8 cellular contexts compared by ENCODE assay signal in the genomic region with DNA sequence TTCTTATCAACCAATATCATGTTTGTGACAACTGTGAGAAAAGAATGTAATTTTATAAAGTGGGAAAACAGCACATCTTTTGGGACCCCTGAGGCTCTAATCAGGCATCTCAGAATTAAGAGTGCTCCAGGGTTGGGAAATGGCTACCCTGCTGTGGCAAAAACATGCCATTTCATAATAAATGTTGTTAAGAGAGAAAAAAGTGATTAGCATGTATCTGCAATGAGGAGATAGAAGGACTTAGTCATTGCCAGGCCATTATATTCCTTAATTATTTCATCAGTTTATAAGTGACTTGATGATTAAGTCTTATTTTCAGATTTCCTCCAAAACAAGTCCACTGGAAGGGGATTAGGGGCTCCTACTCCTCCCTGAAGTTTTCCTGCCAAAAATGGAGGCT. TPM values are rescaled to one million over a fixed set of nuclear protein-coding genes. Genes with fewer than 3 reads are reported as not detected.
DNase-seq lines count a peak whose midpoint lies in the region; ATAC-seq, FAIRE-seq and TF ChIP-seq lines count a peak whose summit lies in the region.
"Not testable (repeated sequence)": the region's sequence is repeated elsewhere in the genome, so short reads cannot be mapped to it uniquely, and the experiment has no call there.

No MANE protein-coding gene starts in this region.

- H2BK5ac ChIP-seq in H9 (ENCODE audit: insufficient read length, low read length): not testable (repeated sequence)

- H3K18ac ChIP-seq in H9 (ENCODE audit: insufficient read length, low read depth, low read length): not testable (repeated sequence)

- H4K8ac ChIP-seq in H9 (replicated peaks; ENCODE audit: insufficient read length, low read depth, low read length): not testable (repeated sequence)

- intact Hi-C loops in OCI-LY7 (cut with micrococcal nuclease; ENCODE audit: unreplicated experiment) (loop anchor here (5.0 kb wide), 2 partner anchors 242 to 327 kb away; no protein-coding TSS in a partner anchor), colonic mucosa (cut with DNase I) (loop anchor here (10.0 kb wide), 1 partner anchor 54 kb away; no protein-coding TSS in a partner anchor), heart right ventricle (cut with DNase I) (loop anchor here in 1 of 10 donors (5.0 kb wide), 1 partner anchor 327 kb away; no protein-coding TSS in a partner anchor)

- H3K79me1 ChIP-seq in H9 (ENCODE audit: insufficient read depth, low read depth, low read length, poor library complexity, severe bottlenecking): not testable (repeated sequence)

- not testable (repeated sequence) for H2BK15ac ChIP-seq in H9 (ENCODE audit: low read depth, low read length)

- H3K4me1 ChIP-seq in ACC112 (ENCODE audit: control insufficient read depth, insufficient read depth, low read length, unreplicated experiment) (peaks cover 19% of the 10 kb centered on the region), OCI-LY7 (ENCODE audit: insufficient read depth, low read length, poor library complexity, severe bottlenecking) (peaks cover 49% of the 10 kb centered on the region), heart right ventricle (peaks cover 2 to 65% (median 49%) of the 10 kb centered on the region in 9 donors)
- not testable (repeated sequence) for H3K4me1 ChIP-seq in H9 (ENCODE audit: insufficient read depth, low read length); colonic mucosa; small intestine (ENCODE audit: control insufficient read depth in 2 of 2, insufficient read depth in 1 of 2, low read depth in 1 of 2, low read length in 1 of 2)

- not testable (repeated sequence) for H3K4ac ChIP-seq in H9 (ENCODE audit: low read depth, low read length)

- peak overlapping the region; percentile 35 to 100 (median 99) for H3K27ac Mint-ChIP-seq in H9
- H3K27ac Mint-ChIP-seq in activated T-cell treated with anti-CD3 and anti-CD28 coated beads, Interleukin-2, amount 50 U/mL, for 72 hours: peak overlapping the region; percentile 96

- POLR2A ChIA-PET in OCI-LY7 (lab: Charles Lee): interaction anchor here (0.6 to 1.7 kb wide), 6 partner anchors 275 to 349 kb away, joined by 3 to 5 read pairs (median 4); no protein-coding TSS in a partner anchor

- H3K79me2 ChIP-seq in ACC112 (ENCODE audit: control insufficient read depth, insufficient read depth, low read length, unreplicated experiment) (peaks cover 71% of the 10 kb centered on the region), H9 (ENCODE audit: insufficient read depth, low read length) (peaks cover 31% of the 10 kb centered on the region; the same call in 1 of the 2 replicates), OCI-LY7 (ENCODE audit: insufficient read depth, low read depth, low read length) (peaks cover 80% of the 10 kb centered on the region)

- peaks cover 51 to 56% of the 10 kb centered on the region in 2 experiments for H3K4me1 Mint-ChIP-seq in H9
- peaks cover 58% of the 10 kb centered on the region for H3K4me1 Mint-ChIP-seq in activated T-cell treated with anti-CD3 and anti-CD28 coated beads, Interleukin-2, amount 50 U/mL, for 72 hours (ENCODE audit: low read depth)

- peak overlapping the region; percentile 90 for H3K27ac ChIP-seq in ACC112 (ENCODE audit: low read depth, low read length)
- not testable (repeated sequence) for H3K27ac ChIP-seq in H9 (ENCODE audit: insufficient read length, low read depth, low read length)
- peak overlapping the region; percentile 95 for H3K27ac ChIP-seq in OCI-LY7 (ENCODE audit: low read depth, low read length, poor library complexity, severe bottlenecking)
- H3K27ac ChIP-seq in colonic mucosa: peak overlapping the region; percentile 92
- H3K27ac ChIP-seq in heart right ventricle: peak overlapping the region; percentile 37 to 100 (median 99)
- H3K27ac ChIP-seq in small intestine (ENCODE audit: low read depth in 1 of 2, low read length in 1 of 2): peak overlapping the region; percentile 64 to 82

- H3K9me3 ChIP-seq in H9 (ENCODE audit: control insufficient read depth, low read depth, low read length); OCI-LY7 (ENCODE audit: low read length); colonic mucosa; heart right ventricle; small intestine (ENCODE audit: control insufficient read depth, low read depth): not testable (repeated sequence)

- H3K27me3 Mint-ChIP-seq in H9 (ENCODE audit: low read depth); activated T-cell treated with anti-CD3 and anti-CD28 coated beads, Interleukin-2, amount 50 U/mL, for 72 hours (ENCODE audit: low read depth): not testable (repeated sequence)

- not testable (repeated sequence) for H3K14ac ChIP-seq in H9 (ENCODE audit: insufficient read depth, low read length)

- not testable (repeated sequence) for TF ChIP-seq CTCF in H9 (conservative IDR thresholded peaks at IDR 0.05); OCI-LY7 (conservative IDR thresholded peaks at IDR 0.05; ENCODE audit: low read length); colonic mucosa (IDR thresholded peaks at IDR 0.05); heart right ventricle (IDR thresholded peaks at IDR 0.05)

- not testable (repeated sequence) for H3T11ph ChIP-seq in H9 (ENCODE audit: low read length)

- not testable (repeated sequence) for H3K9me3 Mint-ChIP-seq in H9; activated T-cell treated with anti-CD3 and anti-CD28 coated beads, Interleukin-2, amount 50 U/mL, for 72 hours

- not testable (repeated sequence) for H2AK5ac ChIP-seq in H9 (ENCODE audit: insufficient read length, low read length)

- not testable (repeated sequence) for H3K27me3 ChIP-seq in ACC112 (ENCODE audit: insufficient read depth, low read length); H9 (ENCODE audit: insufficient read depth, low read length); colonic mucosa; heart right ventricle; small intestine (ENCODE audit: control insufficient read depth in 2 of 2, insufficient read depth in 2 of 2, low read length in 2 of 2)

- H3K23ac ChIP-seq in H9 (ENCODE audit: insufficient read length, low read depth, low read length): not testable (repeated sequence)

- not testable (repeated sequence) for H4K20me1 ChIP-seq in H9 (ENCODE audit: control insufficient read depth, insufficient read depth, insufficient read length); OCI-LY7 (ENCODE audit: insufficient read depth, low read length)

- H3K9me2 ChIP-seq in OCI-LY7 (ENCODE audit: insufficient read depth, low read length): not testable (repeated sequence)

- FAIRE-seq in small intestine (lab: Jason Lieb, UNC): not testable (repeated sequence)

- not testable (repeated sequence) for H3K36me3 ChIP-seq in ACC112 (ENCODE audit: insufficient read depth, low read length); OCI-LY7 (ENCODE audit: insufficient read depth, low read length); colonic mucosa; heart right ventricle; small intestine (ENCODE audit: control insufficient read depth in 2 of 2, insufficient read depth in 2 of 2, low read length in 2 of 2)

- not testable (repeated sequence) for H2AFZ ChIP-seq in ACC112 (ENCODE audit: low read length, unreplicated experiment); H9 (ENCODE audit: low read length); OCI-LY7 (ENCODE audit: low read length)

- H3K9ac ChIP-seq in H9 (ENCODE audit: extremely low read depth, insufficient read length, low read length) (peak overlapping the region; percentile 58), colonic mucosa (ENCODE audit: low read depth in 2 of 2, low read length in 2 of 2) (peak overlapping the region; percentile 50 to 58)

- H3K56ac ChIP-seq in H9 (ENCODE audit: insufficient read length, low read depth, low read length): not testable (repeated sequence)

- H2BK12ac ChIP-seq in H9 (ENCODE audit: insufficient read length, low read depth, low read length): not testable (repeated sequence)

- CTCF ChIA-PET in OCI-LY7 (lab: Charles Lee; ENCODE audit: unreplicated experiment): not testable (repeated sequence)

- peak overlapping the region; percentile 85 to 91 for H3K4me3 Mint-ChIP-seq in H9
- H3K4me3 Mint-ChIP-seq in activated T-cell treated with anti-CD3 and anti-CD28 coated beads, Interleukin-2, amount 50 U/mL, for 72 hours: peak overlapping the region; percentile 90 to 92

- not testable (repeated sequence) for ATAC-seq in activated T-cell treated with anti-CD3 and anti-CD28 coated beads, Interleukin-2, amount 50 U/mL, for 72 hours (replicated peaks in 1 of 2); heart right ventricle

- not testable (repeated sequence) for H3K23me2 ChIP-seq in H9 (ENCODE audit: insufficient read length, low read depth, low read length, poor library complexity, severe bottlenecking)

- H4K91ac ChIP-seq in H9 (ENCODE audit: insufficient read length, low read depth, low read length): not testable (repeated sequence)

- H3K4me3 ChIP-seq in ACC112 (ENCODE audit: low read depth, low read length) (peak overlapping the region; percentile 91), OCI-LY7 (ENCODE audit: low read depth, low read length, poor library complexity, severe bottlenecking) (peak overlapping the region; percentile 100), colonic mucosa (peak overlapping the region; percentile 56), heart right ventricle (peak overlapping the region in 6 of 10 donors; percentile 92 to 98 (median 96))
- not testable (repeated sequence) for H3K4me3 ChIP-seq in small intestine (ENCODE audit: low read depth in 1 of 2, low read length in 2 of 2)

- not testable (repeated sequence) for H2BK120ac ChIP-seq in H9 (ENCODE audit: low read depth, low read length, poor library complexity, severe bottlenecking)

- not testable (repeated sequence) for BruUV-seq in OCI-LY7 (replicated peaks; lab: Mats Ljungman, UMichigan)

- DNase-seq in H9; OCI-LY7 (ENCODE audit: low spot score); activated T-cell treated with anti-CD3 and anti-CD28 coated beads, Interleukin-2, amount 50 U/mL, for 72 hours; colonic mucosa; heart right ventricle; small intestine: not testable (repeated sequence)
- DNase-seq in myocyte (ENCODE audit: low read depth): peak; percentile 18

- H3K36me3 Mint-ChIP-seq in H9 (ENCODE audit: insufficient read depth in 1 of 3, low read depth in 3 of 3); activated T-cell treated with anti-CD3 and anti-CD28 coated beads, Interleukin-2, amount 50 U/mL, for 72 hours (ENCODE audit: insufficient read depth in 2 of 2): not testable (repeated sequence)

- H3K4me2 ChIP-seq in H9 (ENCODE audit: insufficient read depth, insufficient read length, low read length) (peak overlapping the region; percentile 65), OCI-LY7 (ENCODE audit: low read length) (peak overlapping the region; percentile 99)

- not testable (repeated sequence) for H2BK20ac ChIP-seq in H9 (ENCODE audit: low read depth, low read length, poor library complexity, severe bottlenecking)

- not testable (repeated sequence) for H4K5ac ChIP-seq in H9 (ENCODE audit: insufficient read length, low read depth, low read length)

RNA-seq across cellular contexts. Expression of gene ZNF217, which starts 3.1 kb away (rescaled TPM):
- total RNA-seq in H9 (2021) (79.2 and 82.8 TPM in 2 replicates), OCI-LY7 (2022) (68.4 and 77.0 TPM in 2 replicates), colonic mucosa (10 to 100 TPM; 45.7 to 73.0 TPM), heart right ventricle (10 to 100 TPM in 3 of 10 donors, 1 to 10 TPM in 7; 7.2 to 18.4 (median 8.5) TPM), myocyte (19.9 and 25.1 TPM in 2 replicates)
- 35.1 and 39.7 TPM in 2 replicates for total RNA-seq in OCI-LY7 (2014; rRNA removed; shearing (Covaris generic))
- 10 to 100 TPM; 66.4 to 67.2 TPM for total RNA-seq in activated T-cell treated with anti-CD3 and anti-CD28 coated beads, Interleukin-2, amount 50 U/mL, for 72 hours
- polyA plus RNA-seq in heart right ventricle (1 to 10 TPM; 3.3 to 5.3 TPM), small intestine (10 to 100 TPM in 1 of 3 donors, 1 to 10 TPM in 2; 4.1 to 12.0 (median 5.4) TPM)
- polyA plus RNA-seq in myocyte (2012): 13.1 TPM
